Comparison of ENCODE assay signal across 1 cellular context in the genomic region with DNA sequence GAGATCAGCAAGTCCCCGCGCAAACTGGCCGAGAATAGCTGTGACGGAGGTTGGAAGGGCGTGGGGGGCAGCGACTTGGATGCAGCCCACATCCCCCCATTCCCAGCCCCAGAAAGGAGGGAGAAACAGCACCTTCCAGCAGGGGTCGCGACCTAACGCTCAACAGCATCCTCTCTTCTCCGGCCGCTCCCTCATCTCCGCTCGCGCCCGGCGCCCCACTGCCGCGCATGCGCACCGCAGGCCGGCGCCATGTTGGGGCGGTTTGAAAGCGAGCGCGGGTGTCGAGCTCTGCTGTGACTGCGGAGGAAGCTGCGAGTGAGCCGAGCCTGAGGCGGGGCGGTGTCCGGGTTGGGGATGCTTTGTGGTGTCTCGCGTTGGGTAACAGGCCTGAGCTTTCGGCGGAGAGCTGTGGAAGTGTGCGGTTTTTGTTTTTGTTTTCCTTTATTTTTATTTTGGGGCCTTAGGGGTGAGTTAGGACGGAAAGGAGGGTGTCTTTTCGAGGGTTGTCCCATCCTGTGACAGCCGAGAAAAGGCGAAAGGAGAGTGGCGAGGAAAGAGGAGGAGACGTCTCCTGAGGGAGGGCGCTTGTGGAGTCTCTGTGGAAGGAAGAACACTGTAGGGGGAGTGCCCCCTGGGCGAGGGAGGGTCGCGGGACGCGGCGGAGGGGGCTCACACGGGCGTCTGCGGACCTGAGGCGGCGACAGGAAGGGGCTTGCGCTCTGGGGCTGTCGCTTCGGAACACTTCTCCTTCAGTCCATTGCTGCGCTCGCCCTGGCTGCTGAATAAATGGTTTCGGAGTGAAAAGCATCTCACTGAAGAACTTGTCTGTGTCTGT.
TF ChIP-seq lines count a peak whose summit lies in the region.

A gene (plus strand): TSS at position 247 of the 835 bp plus-strand sequence. CDS start 2,667 bp downstream, outside the sequence.
A gene with protein sequence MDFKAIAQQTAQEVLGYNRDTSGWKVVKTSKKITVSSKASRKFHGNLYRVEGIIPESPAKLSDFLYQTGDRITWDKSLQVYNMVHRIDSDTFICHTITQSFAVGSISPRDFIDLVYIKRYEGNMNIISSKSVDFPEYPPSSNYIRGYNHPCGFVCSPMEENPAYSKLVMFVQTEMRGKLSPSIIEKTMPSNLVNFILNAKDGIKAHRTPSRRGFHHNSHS (minus strand): TSS at position 199 of the 835 bp plus-strand sequence. CDS start 3,285 bp downstream, outside the sequence.

TF ChIP-seq in K562, 482 proteins besides CTCF, POLR2A, EP300 and RAD21 (continued from another document and continues in another):
- no peak for TF ChIP-seq NFXL1 (CRISPR knock-in tag; IDR thresholded peaks at IDR 0.05)
- TF ChIP-seq ZNF12 (CRISPR knock-in tag; IDR thresholded peaks at IDR 0.05), result no peak
- TF ChIP-seq ZNF79 (CRISPR knock-in tag; IDR thresholded peaks at IDR 0.05; ENCODE audit: low read depth), result no peak
- TF ChIP-seq MYBL2 (IDR thresholded peaks at IDR 0.05; ENCODE audit: low read depth), result peak; percentile 41
- no peak for TF ChIP-seq MYBL2 (CRISPR knock-in tag; IDR thresholded peaks at IDR 0.05; ENCODE audit: borderline replicate concordance)
- TF ChIP-seq, protein P1, sequence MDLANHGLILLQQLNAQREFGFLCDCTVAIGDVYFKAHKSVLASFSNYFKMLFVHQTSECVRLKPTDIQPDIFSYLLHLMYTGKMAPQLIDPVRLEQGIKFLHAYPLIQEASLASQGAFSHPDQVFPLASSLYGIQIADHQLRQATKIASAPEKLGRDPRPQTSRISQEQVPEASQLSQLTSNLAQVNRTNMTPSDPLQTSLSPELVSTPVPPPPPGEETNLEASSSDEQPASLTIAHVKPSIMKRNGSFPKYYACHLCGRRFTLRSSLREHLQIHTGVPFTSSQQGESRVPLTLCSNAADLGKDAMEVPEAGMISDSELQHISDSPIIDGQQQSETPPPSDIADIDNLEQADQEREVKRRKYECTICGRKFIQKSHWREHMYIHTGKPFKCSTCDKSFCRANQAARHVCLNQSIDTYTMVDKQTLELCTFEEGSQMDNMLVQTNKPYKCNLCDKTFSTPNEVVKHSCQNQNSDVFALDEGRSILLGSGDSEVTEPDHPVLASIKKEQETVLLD (IDR thresholded peaks at IDR 0.05), result peak; percentile 95
- TF ChIP-seq ZNF57 (CRISPR knock-in tag; IDR thresholded peaks at IDR 0.05), result no peak
- TF ChIP-seq CC2D1A (IDR thresholded peaks at IDR 0.05), result no peak; the same call in 1 of the 2 replicates
- TF ChIP-seq, protein P2, sequence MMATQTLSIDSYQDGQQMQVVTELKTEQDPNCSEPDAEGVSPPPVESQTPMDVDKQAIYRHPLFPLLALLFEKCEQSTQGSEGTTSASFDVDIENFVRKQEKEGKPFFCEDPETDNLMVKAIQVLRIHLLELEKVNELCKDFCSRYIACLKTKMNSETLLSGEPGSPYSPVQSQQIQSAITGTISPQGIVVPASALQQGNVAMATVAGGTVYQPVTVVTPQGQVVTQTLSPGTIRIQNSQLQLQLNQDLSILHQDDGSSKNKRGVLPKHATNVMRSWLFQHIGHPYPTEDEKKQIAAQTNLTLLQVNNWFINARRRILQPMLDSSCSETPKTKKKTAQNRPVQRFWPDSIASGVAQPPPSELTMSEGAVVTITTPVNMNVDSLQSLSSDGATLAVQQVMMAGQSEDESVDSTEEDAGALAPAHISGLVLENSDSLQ (IDR thresholded peaks at IDR 0.05), result no peak
- no peak for TF ChIP-seq HOXB6 (CRISPR knock-in tag; IDR thresholded peaks at IDR 0.05; ENCODE audit: borderline replicate concordance)
- TF ChIP-seq MTA3 (IDR thresholded peaks at IDR 0.05; ENCODE audit: borderline replicate concordance), result no peak
- no peak for TF ChIP-seq MEF2D (tag; conservative IDR thresholded peaks at IDR 0.05; ENCODE audit: low read depth)
- peak; percentile 34 for TF ChIP-seq CHD1 (IDR thresholded peaks at IDR 0.05; ENCODE audit: low read length)
- no peak for TF ChIP-seq PURB (CRISPR knock-in tag; IDR thresholded peaks at IDR 0.05; ENCODE audit: low read depth)
- TF ChIP-seq, protein P3, sequence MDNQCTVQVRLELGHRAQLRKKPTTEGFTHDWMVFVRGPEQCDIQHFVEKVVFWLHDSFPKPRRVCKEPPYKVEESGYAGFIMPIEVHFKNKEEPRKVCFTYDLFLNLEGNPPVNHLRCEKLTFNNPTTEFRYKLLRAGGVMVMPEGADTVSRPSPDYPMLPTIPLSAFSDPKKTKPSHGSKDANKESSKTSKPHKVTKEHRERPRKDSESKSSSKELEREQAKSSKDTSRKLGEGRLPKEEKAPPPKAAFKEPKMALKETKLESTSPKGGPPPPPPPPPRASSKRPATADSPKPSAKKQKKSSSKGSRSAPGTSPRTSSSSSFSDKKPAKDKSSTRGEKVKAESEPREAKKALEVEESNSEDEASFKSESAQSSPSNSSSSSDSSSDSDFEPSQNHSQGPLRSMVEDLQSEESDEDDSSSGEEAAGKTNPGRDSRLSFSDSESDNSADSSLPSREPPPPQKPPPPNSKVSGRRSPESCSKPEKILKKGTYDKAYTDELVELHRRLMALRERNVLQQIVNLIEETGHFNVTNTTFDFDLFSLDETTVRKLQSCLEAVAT (IDR thresholded peaks at IDR 0.05), result peak; percentile 13 to 76; a peak in 3 of 4 replicates
- TF ChIP-seq CHCHD3 (CRISPR knock-in tag; IDR thresholded peaks at IDR 0.05), result no peak
- TF ChIP-seq, protein P4, sequence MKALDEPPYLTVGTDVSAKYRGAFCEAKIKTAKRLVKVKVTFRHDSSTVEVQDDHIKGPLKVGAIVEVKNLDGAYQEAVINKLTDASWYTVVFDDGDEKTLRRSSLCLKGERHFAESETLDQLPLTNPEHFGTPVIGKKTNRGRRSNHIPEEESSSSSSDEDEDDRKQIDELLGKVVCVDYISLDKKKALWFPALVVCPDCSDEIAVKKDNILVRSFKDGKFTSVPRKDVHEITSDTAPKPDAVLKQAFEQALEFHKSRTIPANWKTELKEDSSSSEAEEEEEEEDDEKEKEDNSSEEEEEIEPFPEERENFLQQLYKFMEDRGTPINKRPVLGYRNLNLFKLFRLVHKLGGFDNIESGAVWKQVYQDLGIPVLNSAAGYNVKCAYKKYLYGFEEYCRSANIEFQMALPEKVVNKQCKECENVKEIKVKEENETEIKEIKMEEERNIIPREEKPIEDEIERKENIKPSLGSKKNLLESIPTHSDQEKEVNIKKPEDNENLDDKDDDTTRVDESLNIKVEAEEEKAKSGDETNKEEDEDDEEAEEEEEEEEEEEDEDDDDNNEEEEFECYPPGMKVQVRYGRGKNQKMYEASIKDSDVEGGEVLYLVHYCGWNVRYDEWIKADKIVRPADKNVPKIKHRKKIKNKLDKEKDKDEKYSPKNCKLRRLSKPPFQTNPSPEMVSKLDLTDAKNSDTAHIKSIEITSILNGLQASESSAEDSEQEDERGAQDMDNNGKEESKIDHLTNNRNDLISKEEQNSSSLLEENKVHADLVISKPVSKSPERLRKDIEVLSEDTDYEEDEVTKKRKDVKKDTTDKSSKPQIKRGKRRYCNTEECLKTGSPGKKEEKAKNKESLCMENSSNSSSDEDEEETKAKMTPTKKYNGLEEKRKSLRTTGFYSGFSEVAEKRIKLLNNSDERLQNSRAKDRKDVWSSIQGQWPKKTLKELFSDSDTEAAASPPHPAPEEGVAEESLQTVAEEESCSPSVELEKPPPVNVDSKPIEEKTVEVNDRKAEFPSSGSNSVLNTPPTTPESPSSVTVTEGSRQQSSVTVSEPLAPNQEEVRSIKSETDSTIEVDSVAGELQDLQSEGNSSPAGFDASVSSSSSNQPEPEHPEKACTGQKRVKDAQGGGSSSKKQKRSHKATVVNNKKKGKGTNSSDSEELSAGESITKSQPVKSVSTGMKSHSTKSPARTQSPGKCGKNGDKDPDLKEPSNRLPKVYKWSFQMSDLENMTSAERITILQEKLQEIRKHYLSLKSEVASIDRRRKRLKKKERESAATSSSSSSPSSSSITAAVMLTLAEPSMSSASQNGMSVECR (CRISPR knock-in tag; IDR thresholded peaks at IDR 0.05), result no peak; the same call in 1 of the 2 replicates
- peak; percentile 36 for TF ChIP-seq PCBP1 (IDR thresholded peaks at IDR 0.05; ENCODE audit: low read depth, low read length, poor library complexity, severe bottlenecking)
- TF ChIP-seq ZFX (CRISPR knock-in tag; IDR thresholded peaks at IDR 0.05), result peak; percentile 56
- no peak for TF ChIP-seq JUND (IDR thresholded peaks at IDR 0.05; ENCODE audit: borderline replicate concordance, low read depth, low read length)
- TF ChIP-seq JUND (tag; IDR thresholded peaks at IDR 0.05; ENCODE audit: borderline replicate concordance, low read depth, low read length), result no peak
- no peak for TF ChIP-seq RBM39 (optimal IDR thresholded peaks at IDR 0.05; ENCODE audit: low read depth, low read length)
- no peak for TF ChIP-seq ATF1 (CRISPR knock-in tag; IDR thresholded peaks at IDR 0.05)
- no peak for TF ChIP-seq ATF1 (tag; IDR thresholded peaks at IDR 0.05)
- no peak for TF ChIP-seq MAFG (tag; conservative IDR thresholded peaks at IDR 0.05)
- TF ChIP-seq CBX8 (IDR thresholded peaks at IDR 0.05; ENCODE audit: borderline replicate concordance, extremely low read depth, low read depth, low read length, poor library complexity, severe bottlenecking), result no peak
- no peak for TF ChIP-seq PPARD (CRISPR knock-in tag; IDR thresholded peaks at IDR 0.05)
- no peak for TF ChIP-seq ARID2 (IDR thresholded peaks at IDR 0.05)
- TF ChIP-seq ZNF354B (CRISPR knock-in tag; IDR thresholded peaks at IDR 0.05), result no peak
- no peak for TF ChIP-seq ZNF121 (CRISPR knock-in tag; conservative IDR thresholded peaks at IDR 0.05)
- TF ChIP-seq, protein P5, sequence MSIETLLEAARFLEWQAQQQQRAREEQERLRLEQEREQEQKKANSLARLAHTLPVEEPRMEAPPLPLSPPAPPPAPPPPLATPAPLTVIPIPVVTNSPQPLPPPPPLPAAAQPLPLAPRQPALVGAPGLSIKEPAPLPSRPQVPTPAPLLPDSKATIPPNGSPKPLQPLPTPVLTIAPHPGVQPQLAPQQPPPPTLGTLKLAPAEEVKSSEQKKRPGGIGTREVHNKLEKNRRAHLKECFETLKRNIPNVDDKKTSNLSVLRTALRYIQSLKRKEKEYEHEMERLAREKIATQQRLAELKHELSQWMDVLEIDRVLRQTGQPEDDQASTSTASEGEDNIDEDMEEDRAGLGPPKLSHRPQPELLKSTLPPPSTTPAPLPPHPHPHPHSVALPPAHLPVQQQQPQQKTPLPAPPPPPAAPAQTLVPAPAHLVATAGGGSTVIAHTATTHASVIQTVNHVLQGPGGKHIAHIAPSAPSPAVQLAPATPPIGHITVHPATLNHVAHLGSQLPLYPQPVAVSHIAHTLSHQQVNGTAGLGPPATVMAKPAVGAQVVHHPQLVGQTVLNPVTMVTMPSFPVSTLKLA (conservative IDR thresholded peaks at IDR 0.05), result peak in 1 of 2 experiments; percentile 41; a peak in 1 of 4 replicates
- no peak for TF ChIP-seq POLR3G (IDR thresholded peaks at IDR 0.05; ENCODE audit: extremely low read depth, insufficient read length, insufficient replicate concordance)
- peak; percentile 66; the same call in 1 of the 2 replicates for TF ChIP-seq NFRKB (IDR thresholded peaks at IDR 0.05; ENCODE audit: low read depth)
- TF ChIP-seq, protein P6, sequence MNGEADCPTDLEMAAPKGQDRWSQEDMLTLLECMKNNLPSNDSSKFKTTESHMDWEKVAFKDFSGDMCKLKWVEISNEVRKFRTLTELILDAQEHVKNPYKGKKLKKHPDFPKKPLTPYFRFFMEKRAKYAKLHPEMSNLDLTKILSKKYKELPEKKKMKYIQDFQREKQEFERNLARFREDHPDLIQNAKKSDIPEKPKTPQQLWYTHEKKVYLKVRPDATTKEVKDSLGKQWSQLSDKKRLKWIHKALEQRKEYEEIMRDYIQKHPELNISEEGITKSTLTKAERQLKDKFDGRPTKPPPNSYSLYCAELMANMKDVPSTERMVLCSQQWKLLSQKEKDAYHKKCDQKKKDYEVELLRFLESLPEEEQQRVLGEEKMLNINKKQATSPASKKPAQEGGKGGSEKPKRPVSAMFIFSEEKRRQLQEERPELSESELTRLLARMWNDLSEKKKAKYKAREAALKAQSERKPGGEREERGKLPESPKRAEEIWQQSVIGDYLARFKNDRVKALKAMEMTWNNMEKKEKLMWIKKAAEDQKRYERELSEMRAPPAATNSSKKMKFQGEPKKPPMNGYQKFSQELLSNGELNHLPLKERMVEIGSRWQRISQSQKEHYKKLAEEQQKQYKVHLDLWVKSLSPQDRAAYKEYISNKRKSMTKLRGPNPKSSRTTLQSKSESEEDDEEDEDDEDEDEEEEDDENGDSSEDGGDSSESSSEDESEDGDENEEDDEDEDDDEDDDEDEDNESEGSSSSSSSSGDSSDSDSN (IDR thresholded peaks at IDR 0.05; ENCODE audit: borderline replicate concordance in 1 of 2, low read depth in 2 of 2, low read length in 2 of 2), result 0 out of 4 replicates have a peak, but pooled peaks of 1 of the 2 experiments have one; percentile 24
- no peak for TF ChIP-seq ZC3H4 (CRISPR knock-in tag; IDR thresholded peaks at IDR 0.05; ENCODE audit: borderline replicate concordance)
- no peak for TF ChIP-seq PHB (CRISPR knock-in tag; IDR thresholded peaks at IDR 0.05)
- no peak for TF ChIP-seq SIN3B (IDR thresholded peaks at IDR 0.05; ENCODE audit: low read depth)
- TF ChIP-seq, protein P7, sequence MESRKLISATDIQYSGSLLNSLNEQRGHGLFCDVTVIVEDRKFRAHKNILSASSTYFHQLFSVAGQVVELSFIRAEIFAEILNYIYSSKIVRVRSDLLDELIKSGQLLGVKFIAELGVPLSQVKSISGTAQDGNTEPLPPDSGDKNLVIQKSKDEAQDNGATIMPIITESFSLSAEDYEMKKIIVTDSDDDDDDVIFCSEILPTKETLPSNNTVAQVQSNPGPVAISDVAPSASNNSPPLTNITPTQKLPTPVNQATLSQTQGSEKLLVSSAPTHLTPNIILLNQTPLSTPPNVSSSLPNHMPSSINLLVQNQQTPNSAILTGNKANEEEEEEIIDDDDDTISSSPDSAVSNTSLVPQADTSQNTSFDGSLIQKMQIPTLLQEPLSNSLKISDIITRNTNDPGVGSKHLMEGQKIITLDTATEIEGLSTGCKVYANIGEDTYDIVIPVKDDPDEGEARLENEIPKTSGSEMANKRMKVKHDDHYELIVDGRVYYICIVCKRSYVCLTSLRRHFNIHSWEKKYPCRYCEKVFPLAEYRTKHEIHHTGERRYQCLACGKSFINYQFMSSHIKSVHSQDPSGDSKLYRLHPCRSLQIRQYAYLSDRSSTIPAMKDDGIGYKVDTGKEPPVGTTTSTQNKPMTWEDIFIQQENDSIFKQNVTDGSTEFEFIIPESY (CRISPR knock-in tag; IDR thresholded peaks at IDR 0.05), result no peak
- TF ChIP-seq, protein P8, sequence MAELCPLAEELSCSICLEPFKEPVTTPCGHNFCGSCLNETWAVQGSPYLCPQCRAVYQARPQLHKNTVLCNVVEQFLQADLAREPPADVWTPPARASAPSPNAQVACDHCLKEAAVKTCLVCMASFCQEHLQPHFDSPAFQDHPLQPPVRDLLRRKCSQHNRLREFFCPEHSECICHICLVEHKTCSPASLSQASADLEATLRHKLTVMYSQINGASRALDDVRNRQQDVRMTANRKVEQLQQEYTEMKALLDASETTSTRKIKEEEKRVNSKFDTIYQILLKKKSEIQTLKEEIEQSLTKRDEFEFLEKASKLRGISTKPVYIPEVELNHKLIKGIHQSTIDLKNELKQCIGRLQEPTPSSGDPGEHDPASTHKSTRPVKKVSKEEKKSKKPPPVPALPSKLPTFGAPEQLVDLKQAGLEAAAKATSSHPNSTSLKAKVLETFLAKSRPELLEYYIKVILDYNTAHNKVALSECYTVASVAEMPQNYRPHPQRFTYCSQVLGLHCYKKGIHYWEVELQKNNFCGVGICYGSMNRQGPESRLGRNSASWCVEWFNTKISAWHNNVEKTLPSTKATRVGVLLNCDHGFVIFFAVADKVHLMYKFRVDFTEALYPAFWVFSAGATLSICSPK (IDR thresholded peaks at IDR 0.05; ENCODE audit: borderline replicate concordance), result no peak
- no peak for TF ChIP-seq FOXK1 (CRISPR knock-in tag; IDR thresholded peaks at IDR 0.05; ENCODE audit: borderline replicate concordance)
- no peak for TF ChIP-seq ZNF146 (CRISPR knock-in tag; IDR thresholded peaks at IDR 0.05; ENCODE audit: unreplicated experiment)
- TF ChIP-seq GTF2E2 (tag; IDR thresholded peaks at IDR 0.05), result no peak
- TF ChIP-seq ZNF785 (CRISPR knock-in tag; IDR thresholded peaks at IDR 0.05), result no peak
